Comparison of ENCODE assay signal across 8 cellular contexts in genomic region chr3:157174616-157175498, GRCh38. TPM values are rescaled to one million over a fixed set of nuclear protein-coding genes. Genes with fewer than 3 reads are reported as not detected.
DNase-seq lines count a peak whose midpoint lies in the region; ATAC-seq and TF ChIP-seq lines count a peak whose summit lies in the region.

No MANE protein-coding gene starts in this region.

- H3K9me3 Mint-ChIP-seq in IgD-negative memory B cell, result no peaks in the 10 kb centered on the region

- H3K27ac Mint-ChIP-seq in IgD-negative memory B cell, result peak overlapping the region; percentile 95 to 99 (median 98)

- peak overlapping the region; percentile 94 to 98 (median 96) for H3K4me3 Mint-ChIP-seq in IgD-negative memory B cell

- peaks cover 8 to 24% (median 23%) of the 10 kb centered on the region in 3 donors for H3K4me1 Mint-ChIP-seq in IgD-negative memory B cell

- TF ChIP-seq CTCF in epithelial cell of esophagus (IDR thresholded peaks at IDR 0.05; ENCODE audit: insufficient read depth, low read depth, low read length, missing control alignments), result no peak

- H3K4me3 ChIP-seq in epithelial cell of esophagus (ENCODE audit: low read length), result peak overlapping the region; percentile 86

- DNase-seq in DMS153 (lab: John Stamatoyannopoulos, UW), result peak; percentile 99
- DNase-seq in OCI-M1 (lab: John Stamatoyannopoulos, UW), result peak; percentile 98
- peak; percentile 96 for DNase-seq in activated T-cell treated with anti-CD3 and anti-CD28 coated beads for 48 hours (ENCODE audit: low read depth)
- DNase-seq in epithelial cell of esophagus (ENCODE audit: low read depth), result peak; percentile 100
- DNase-seq in middle frontal gyrus (ENCODE audit: extremely low spot score, low spot score), result peak; percentile 100
- DNase-seq in stimulated activated CD8-positive, alpha-beta memory T cell treated with anti-CD3 and anti-CD28 coated beads, Interleukin-2, amount 100 ng/mL, for 1 hour (ENCODE audit: low read depth in 2 of 2), result peak; percentile 95 to 97

- no peaks in the 10 kb centered on the region for H3K36me3 Mint-ChIP-seq in IgD-negative memory B cell

- no peaks in the 10 kb centered on the region for H3K27me3 Mint-ChIP-seq in IgD-negative memory B cell

- ATAC-seq in GM21576 (IDR thresholded peaks at IDR 0.05; ENCODE audit: unreplicated experiment), result peak; percentile 96

RNA-seq across cellular contexts. Expression of gene CCNL1, which starts 14.9 kb away (rescaled TPM):
- polyA plus RNA-seq in IgD-negative memory B cell, result 107 TPM

Comparison
In these comparisons a context has a peak if more than half of its experiments do, and no peak if none do; other contexts are left out.
1. Peak in every context shown above with its lines: DNase-seq, ATAC-seq and H3K4me3 ChIP-seq.